ENCODE assay signal across 12 cellular contexts in the genomic region with DNA sequence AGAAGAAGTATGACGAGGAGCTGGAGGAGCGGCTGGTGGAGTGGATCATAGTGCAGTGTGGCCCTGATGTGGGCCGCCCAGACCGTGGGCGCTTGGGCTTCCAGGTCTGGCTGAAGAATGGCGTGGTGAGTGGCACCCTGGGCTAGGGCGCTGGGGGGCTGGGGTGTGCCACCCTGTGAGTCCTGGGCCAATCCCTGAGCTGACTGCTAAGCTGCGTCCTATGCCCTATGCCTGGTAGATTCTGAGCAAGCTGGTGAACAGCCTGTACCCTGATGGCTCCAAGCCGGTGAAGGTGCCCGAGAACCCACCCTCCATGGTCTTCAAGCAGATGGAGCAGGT. TPM values are rescaled to one million over a fixed set of nuclear protein-coding genes. Genes with fewer than 3 reads are reported as not detected.
DNase-seq lines count a peak whose midpoint lies in the region; ATAC-seq and TF ChIP-seq lines count a peak whose summit lies in the region.
"Had no signal": no experiment of that assay in that cellular context is flagged by ENCODE, and none has a peak within 500 bp of the region (broad histone marks: within the 10 kb centered on the region; RNA-seq: fewer than 3 reads in every experiment).

No MANE protein-coding gene starts in this region.

- BruUV-seq in PC-3 (replicated peaks; lab: Mats Ljungman, UMichigan): no TSS peak

- no peaks in the 10 kb centered on the region for H4K20me1 ChIP-seq in PC-3 (ENCODE audit: low read length)

- DNase-seq in heart left ventricle: peak in 1 of 5 donors; percentile 29
- DNase-seq in cardiac septum (ENCODE audit: low spot score): no peak
- no peak for DNase-seq in endodermal cell
- no peak for DNase-seq in osteocyte (ENCODE audit: extremely low spot score, unreplicated experiment)
- DNase-seq in uterus: no peak
- DNase-seq in NCI-H748 treated with DMSO at 0.1 percent for 48 hours (lab: John Stamatoyannopoulos, UW): no peak
- no peak for DNase-seq in SK-N-DZ (ENCODE audit: low spot score)
- DNase-seq in PC-3: no peak
- DNase-seq: EL, NCI-H1417, NCI-H524 had no signal

- H3K4me3 ChIP-seq in heart left ventricle (peak overlapping the region in 6 of 12 donors; percentile 15 to 80 (median 61)), endodermal cell (ENCODE audit: low read length) (peak overlapping the region; percentile 88), uterus (peak overlapping the region; percentile 58 to 95), PC-3 (ENCODE audit: low read length) (no peak overlapping the region)
- H3K4me3 ChIP-seq: cardiac muscle cell had no signal

- CTCF ChIA-PET in PC-3 (lab: Charles Lee): no interaction called here

- H2AFZ ChIP-seq in PC-3 (ENCODE audit: low read length): no peak overlapping the region

- peaks cover 0 to 33% (median 27%) of the 10 kb centered on the region in 9 donors for H3K36me3 ChIP-seq in heart left ventricle
- H3K36me3 ChIP-seq in endodermal cell (ENCODE audit: control insufficient read depth, insufficient read depth, low read length): peaks cover 44% of the 10 kb centered on the region
- H3K36me3 ChIP-seq in uterus: no peaks in the 10 kb centered on the region
- H3K36me3 ChIP-seq in PC-3 (ENCODE audit: low read depth, low read length): peaks cover 4% of the 10 kb centered on the region; the same call in 1 of the 2 replicates

- H3K4me3 Mint-ChIP-seq in endodermal cell: no peak overlapping the region
- H3K4me3 Mint-ChIP-seq in osteocyte (ENCODE audit: unreplicated experiment): peak overlapping the region; percentile 22

- H3K27ac ChIP-seq in heart left ventricle (peak overlapping the region in 8 of 12 donors; percentile 12 to 99 (median 85)), endodermal cell (ENCODE audit: low read depth, low read length) (no peak overlapping the region), uterus (peak overlapping the region; percentile 97 to 98), PC-3 (ENCODE audit: low read length) (no peak overlapping the region)
- H3K27ac ChIP-seq: cardiac muscle cell had no signal

- intact Hi-C loops in heart left ventricle (cut with DNase I) (no loop called here), cardiac septum (cut with DNase I) (no loop called here), uterus (cut with DNase I; ENCODE audit: low total_unique reads) (no loop called here), PC-3 (cut with micrococcal nuclease) (no loop called here)

- peaks cover 29% of the 10 kb centered on the region for H3K36me3 Mint-ChIP-seq in endodermal cell (ENCODE audit: low read depth)
- H3K36me3 Mint-ChIP-seq in osteocyte (ENCODE audit: unreplicated experiment): peaks cover 24% of the 10 kb centered on the region

- H3K9me3 ChIP-seq in heart left ventricle: no peaks in the 10 kb centered on the region
- no peaks in the 10 kb centered on the region for H3K9me3 ChIP-seq in endodermal cell (ENCODE audit: control insufficient read depth, low read length)
- no peaks in the 10 kb centered on the region for H3K9me3 ChIP-seq in uterus
- no peaks in the 10 kb centered on the region for H3K9me3 ChIP-seq in PC-3 (ENCODE audit: low read length)

- no peak overlapping the region for H3K4me2 ChIP-seq in PC-3 (ENCODE audit: low read length)

- H3K27me3 ChIP-seq in heart left ventricle (no peaks in the 10 kb centered on the region), endodermal cell (ENCODE audit: control insufficient read depth, insufficient read depth, low read length, poor library complexity, severe bottlenecking) (no peaks in the 10 kb centered on the region), uterus (no peaks in the 10 kb centered on the region), PC-3 (ENCODE audit: low read length) (no peaks in the 10 kb centered on the region)
- H3K27me3 ChIP-seq: cardiac muscle cell had no signal

- TF ChIP-seq CTCF in heart left ventricle (IDR thresholded peaks at IDR 0.05): no peak
- TF ChIP-seq CTCF in endodermal cell (conservative IDR thresholded peaks at IDR 0.05): no peak
- no peak for TF ChIP-seq CTCF in osteocyte (IDR thresholded peaks at IDR 0.05)
- TF ChIP-seq CTCF in uterus (IDR thresholded peaks at IDR 0.05): no peak
- no peak for TF ChIP-seq CTCF in PC-3 (conservative IDR thresholded peaks at IDR 0.05; ENCODE audit: low read depth, low read length)

- H3K4me1 Mint-ChIP-seq in endodermal cell (peaks cover 36% of the 10 kb centered on the region), osteocyte (ENCODE audit: unreplicated experiment) (peaks cover 66% of the 10 kb centered on the region)

- TF ChIP-seq POLR2A in heart left ventricle (IDR thresholded peaks at IDR 0.05) (no peak), uterus (IDR thresholded peaks at IDR 0.05) (no peak)

- H3K9me2 ChIP-seq in PC-3 (replicated peaks; ENCODE audit: low read length): no peaks in the 10 kb centered on the region

- H3K4me1 ChIP-seq in heart left ventricle (peaks cover 0 to 58% (median 28%) of the 10 kb centered on the region in 12 donors), endodermal cell (ENCODE audit: control insufficient read depth, insufficient read depth, low read length) (peaks cover 13% of the 10 kb centered on the region), uterus (peaks cover 0 to 12% of the 10 kb centered on the region in 2 donors), PC-3 (ENCODE audit: insufficient read depth, low read length) (peaks cover 5% of the 10 kb centered on the region; the same call in 1 of the 2 replicates)

- POLR2A ChIA-PET in PC-3 (lab: Charles Lee; ENCODE audit: unreplicated experiment): no interaction called here

- ATAC-seq in heart left ventricle (no peak), PC-3 (no peak)

- no peaks in the 10 kb centered on the region for H3F3A ChIP-seq in PC-3 (ENCODE audit: low read length, unreplicated experiment)

- H3K9ac ChIP-seq in endodermal cell (ENCODE audit: extremely low read depth, low read length, poor library complexity, severe bottlenecking) (peak overlapping the region; percentile 86), PC-3 (ENCODE audit: low read length) (no peak overlapping the region)

- 90 to 99% (median 96%) methylated on average over 10 of the region's 10 CpGs for WGBS in heart left ventricle, 4 donors
- WGBS in endodermal cell (ENCODE audit: insufficient coverage in 1 of 2, insufficient read length in 1 of 2), 2 experiments: 94 to 100% methylated on average over 3 to 10 of the region's 10 CpGs

- no peaks in the 10 kb centered on the region for H3K79me2 ChIP-seq in PC-3 (ENCODE audit: low read length)

- H3K27ac Mint-ChIP-seq in endodermal cell (no peak overlapping the region), osteocyte (ENCODE audit: unreplicated experiment) (peak overlapping the region; percentile 92)

- H3K27me3 Mint-ChIP-seq in endodermal cell (ENCODE audit: insufficient read depth): no peaks in the 10 kb centered on the region
- no peaks in the 10 kb centered on the region for H3K27me3 Mint-ChIP-seq in osteocyte (ENCODE audit: unreplicated experiment)

- no peaks in the 10 kb centered on the region for H3K9me3 Mint-ChIP-seq in endodermal cell
- no peaks in the 10 kb centered on the region for H3K9me3 Mint-ChIP-seq in osteocyte (ENCODE audit: unreplicated experiment)

RNA-seq across cellular contexts. Expression of a gene that starts 3.9 kb away (rescaled TPM):
- total RNA-seq in heart left ventricle: 100 to 1,000 TPM in 7 of 9 donors, 10 to 100 TPM in 2; 63.7 to 338 (median 173) TPM
- polyA plus RNA-seq in heart left ventricle: 100 to 1,000 TPM; 319 to 399 TPM
- 317 TPM for total RNA-seq in cardiac septum
- total RNA-seq in endodermal cell: 100 to 1,000 TPM; 228 to 412 TPM
- 375 TPM for polyA plus RNA-seq in endodermal cell (2013, experiment 1 of 2)
- 542 TPM for polyA plus RNA-seq in endodermal cell (2013, experiment 2 of 2)
- total RNA-seq in osteocyte: 711 and 715 TPM in 2 replicates
- 1,000 to 10,000 TPM; 1,588 to 9,854 (median 3,936) TPM for total RNA-seq in uterus
- polyA plus RNA-seq in SK-N-DZ (2014; cell fraction: cytosol; rRNA removed): 0.14 and 0.77 TPM in 2 replicates
- polyA plus RNA-seq in SK-N-DZ (2014; cell fraction: nucleus; rRNA removed): 4.7 and 8.1 TPM in 2 replicates
- 8.0 and 10.3 TPM in 2 replicates for total RNA-seq in PC-3 (2014; rRNA removed)

RNA-seq across cellular contexts. Expression of a gene that starts 24.5 kb away (rescaled TPM):
- total RNA-seq in heart left ventricle: 10 to 100 TPM; 17.2 to 45.5 (median 22.2) TPM
- 10 to 100 TPM; 13.9 to 14.5 TPM for polyA plus RNA-seq in heart left ventricle
- 25.3 TPM for total RNA-seq in cardiac septum
- 10 to 100 TPM; 39.3 to 43.0 TPM for total RNA-seq in endodermal cell
- 23.7 TPM for polyA plus RNA-seq in endodermal cell (2013, experiment 1 of 2)
- 21.9 TPM for polyA plus RNA-seq in endodermal cell (2013, experiment 2 of 2)
- 65.5 and 67.3 TPM in 2 replicates for total RNA-seq in osteocyte
- 10 to 100 TPM in 3 of 4 donors, 1 to 10 TPM in 1; 6.4 to 91.3 (median 28.7) TPM for total RNA-seq in uterus
- polyA plus RNA-seq in SK-N-DZ (2014; cell fraction: cytosol; rRNA removed): 1.4 and 1.9 TPM in 2 replicates
- polyA plus RNA-seq in SK-N-DZ (2014; cell fraction: nucleus; rRNA removed): 8.4 and 14.3 TPM in 2 replicates
- 13.6 and 22.7 TPM in 2 replicates for total RNA-seq in PC-3 (2014; rRNA removed)

RNA-seq across cellular contexts. Expression of a gene that starts 28.8 kb away (rescaled TPM):
- total RNA-seq in heart left ventricle (10 to 100 TPM; 16.9 to 43.4 (median 25.5) TPM), cardiac septum (45.5 TPM), endodermal cell (10 to 100 TPM; 56.5 to 58.6 TPM), osteocyte (57.5 and 65.0 TPM in 2 replicates), uterus (10 to 100 TPM; 23.3 to 78.9 (median 35.3) TPM), PC-3 (2014; rRNA removed) (43.6 and 55.1 TPM in 2 replicates)
- 10 to 100 TPM; 27.8 to 34.6 TPM for polyA plus RNA-seq in heart left ventricle
- polyA plus RNA-seq in endodermal cell (2013, experiment 1 of 2): 27.4 TPM
- 21.1 TPM for polyA plus RNA-seq in endodermal cell (2013, experiment 2 of 2)
- polyA plus RNA-seq in SK-N-DZ (2014; cell fraction: cytosol; rRNA removed): 13.0 and 13.2 TPM in 2 replicates
- 33.9 and 37.1 TPM in 2 replicates for polyA plus RNA-seq in SK-N-DZ (2014; cell fraction: nucleus; rRNA removed)

RNA-seq across cellular contexts. Expression of a gene that starts 29.4 kb away (rescaled TPM):
- total RNA-seq in heart left ventricle (10 to 100 TPM; 16.1 to 31.9 (median 23.4) TPM), cardiac septum (27.6 TPM), endodermal cell (10 to 100 TPM; 46.4 to 51.1 TPM), osteocyte (32.8 and 34.2 TPM in 2 replicates), uterus (10 to 100 TPM in 2 of 4 donors, 1 to 10 TPM in 2; 4.4 to 38.6 (median 11.4) TPM), PC-3 (2014; rRNA removed) (7.4 TPM in 2 replicates)
- polyA plus RNA-seq in heart left ventricle: 10 to 100 TPM in 1 of 2 donors, 1 to 10 TPM in 1; 8.0 to 12.9 TPM
- polyA plus RNA-seq in endodermal cell (2013, experiment 1 of 2): 35.7 TPM
- polyA plus RNA-seq in endodermal cell (2013, experiment 2 of 2): 37.2 TPM
- 5.8 TPM in 2 replicates for polyA plus RNA-seq in SK-N-DZ (2014; cell fraction: cytosol; rRNA removed)
- polyA plus RNA-seq in SK-N-DZ (2014; cell fraction: nucleus; rRNA removed): 4.5 and 4.6 TPM in 2 replicates

RNA-seq across cellular contexts. Expression of a gene that starts 59.0 kb away (rescaled TPM):
- total RNA-seq in heart left ventricle (10 to 100 TPM; 46.8 to 81.1 (median 68.8) TPM), cardiac septum (68.9 TPM), endodermal cell (100 to 1,000 TPM; 114 to 115 TPM), osteocyte (82.7 and 84.5 TPM in 2 replicates), uterus (100 to 1,000 TPM in 3 of 4 donors, 10 to 100 TPM in 1; 62.8 to 154 (median 128) TPM), PC-3 (2014; rRNA removed) (88.6 and 91.6 TPM in 2 replicates)
- polyA plus RNA-seq in heart left ventricle: 10 to 100 TPM; 16.7 to 33.3 TPM
- polyA plus RNA-seq in endodermal cell (2013, experiment 1 of 2): 70.0 TPM
- 63.5 TPM for polyA plus RNA-seq in endodermal cell (2013, experiment 2 of 2)
- polyA plus RNA-seq in SK-N-DZ (2014; cell fraction: cytosol; rRNA removed): 32.6 and 33.7 TPM in 2 replicates
- polyA plus RNA-seq in SK-N-DZ (2014; cell fraction: nucleus; rRNA removed): 8.5 and 11.4 TPM in 2 replicates

Comparison
In these comparisons a context has a peak if more than half of its experiments do, and no peak if none do; other contexts are left out.
1. H3K27ac ChIP-seq: peak in heart left ventricle (8 of 12) and uterus (2 of 2); none in endodermal cell (single experiment) and PC-3 (single experiment).